In genomic region chr9:97109194-97109811, GRCh38 we compare ENCODE assay signal across 8 cellular contexts.
DNase-seq lines count a peak whose midpoint lies in the region; ATAC-seq and TF ChIP-seq lines count a peak whose summit lies in the region.

No MANE protein-coding gene starts in this region.

- H3K36me3 Mint-ChIP-seq in activated CD8-positive, alpha-beta T cell treated with anti-CD3 and anti-CD28 coated beads, Interleukin-2, amount 10 ng/mL, durations not matched to agents 7 days and 5 days (ENCODE audit: low read depth), result no peaks in the 10 kb centered on the region

- ATAC-seq in activated CD8-positive, alpha-beta T cell treated with anti-CD3 and anti-CD28 coated beads, Interleukin-2, amount 10 ng/mL, durations not matched to agents 7 days and 5 days, result no peak
- no peak for ATAC-seq in HG03432 (IDR thresholded peaks at IDR 0.05; ENCODE audit: unreplicated experiment)

- H3K27me3 Mint-ChIP-seq in activated CD8-positive, alpha-beta T cell treated with anti-CD3 and anti-CD28 coated beads, Interleukin-2, amount 10 ng/mL, durations not matched to agents 7 days and 5 days (ENCODE audit: low read depth), result peaks cover 3% of the 10 kb centered on the region

- no peak overlapping the region for H3K4me3 ChIP-seq in left ventricle myocardium inferior

- H3K4me3 Mint-ChIP-seq in activated CD8-positive, alpha-beta T cell treated with anti-CD3 and anti-CD28 coated beads, Interleukin-2, amount 10 ng/mL, durations not matched to agents 7 days and 5 days, result no peak overlapping the region

- CTCF ChIA-PET in activated CD8-positive, alpha-beta T cell treated with anti-CD3 and anti-CD28 coated beads, Interleukin-2, amount 10 ng/mL, durations not matched to agents 7 days and 5 days (lab: Charles Lee), result no interaction called here

- H3K4me1 Mint-ChIP-seq in activated CD8-positive, alpha-beta T cell treated with anti-CD3 and anti-CD28 coated beads, Interleukin-2, amount 10 ng/mL, durations not matched to agents 7 days and 5 days (ENCODE audit: low read depth), result peaks cover 3% of the 10 kb centered on the region

- H3K36me3 ChIP-seq in left ventricle myocardium inferior, result no peaks in the 10 kb centered on the region

- H3K27ac ChIP-seq in left ventricle myocardium inferior (replicated peaks), result no peak overlapping the region

- H3K27me3 ChIP-seq in left ventricle myocardium inferior (ENCODE audit: low read depth), result peaks cover 8% of the 10 kb centered on the region

- intact Hi-C loops in left ventricle myocardium inferior (cut with micrococcal nuclease), result loop anchor here (5.0 kb wide), 1 partner anchor 252 kb away; no protein-coding TSS in a partner anchor

- H3K4me1 ChIP-seq in left ventricle myocardium inferior, result no peaks in the 10 kb centered on the region

- peak; percentile 55 for DNase-seq in activated CD4-positive, alpha-beta T cell treated with anti-CD3 and anti-CD28 coated beads for 48 hours
- DNase-seq in activated CD4-positive, alpha-beta T cell treated with anti-CD3 and anti-CD28 coated beads for 4 hours, result no peak
- peak; percentile 3 for DNase-seq in NCI-H1436 treated with DMSO at 0.1 percent for 48 hours (lab: John Stamatoyannopoulos, UW)
- DNase-seq in activated CD8-positive, alpha-beta T cell treated with anti-CD3 and anti-CD28 coated beads, Interleukin-2, amount 10 ng/mL, durations not matched to agents 7 days and 5 days, result peak; percentile 54
- DNase-seq in left ventricle myocardium inferior, result no peak
- peak; percentile 16 to 17 for DNase-seq in stimulated activated CD4-positive, alpha-beta T cell treated with anti-CD3 and anti-CD28 coated beads, Interleukin-15, amount 100 ng/mL, for 48 hours (ENCODE audit: low read depth in 2 of 2)
- no peak for DNase-seq in NCI-H446 (lab: John Stamatoyannopoulos, UW)

- peak; percentile 68 for TF ChIP-seq CTCF in left ventricle myocardium inferior (IDR thresholded peaks at IDR 0.05; ENCODE audit: borderline replicate concordance)

- POLR2A ChIA-PET in activated CD8-positive, alpha-beta T cell treated with anti-CD3 and anti-CD28 coated beads, Interleukin-2, amount 10 ng/mL, durations not matched to agents 7 days and 5 days (lab: Charles Lee), result no interaction called here

- no peaks in the 10 kb centered on the region for H3K9me3 ChIP-seq in left ventricle myocardium inferior (replicated peaks)

- H3K27ac Mint-ChIP-seq in activated CD8-positive, alpha-beta T cell treated with anti-CD3 and anti-CD28 coated beads, Interleukin-2, amount 10 ng/mL, durations not matched to agents 7 days and 5 days, result no peak overlapping the region

- no peaks in the 10 kb centered on the region for H3K9me3 Mint-ChIP-seq in activated CD8-positive, alpha-beta T cell treated with anti-CD3 and anti-CD28 coated beads, Interleukin-2, amount 10 ng/mL, durations not matched to agents 7 days and 5 days (ENCODE audit: insufficient read depth)

Comparison
In these comparisons a context has a peak if more than half of its experiments do, and no peak if none do; other contexts are left out.
1. DNase-seq: peak in activated CD4-positive, alpha-beta T cell treated with anti-CD3 and anti-CD28 coated beads for 48 hours (single experiment), NCI-H1436 treated with DMSO at 0.1 percent for 48 hours (single experiment), activated CD8-positive, alpha-beta T cell treated with anti-CD3 and anti-CD28 coated beads, Interleukin-2, amount 10 ng/mL, durations not matched to agents 7 days and 5 days (single experiment) and stimulated activated CD4-positive, alpha-beta T cell treated with anti-CD3 and anti-CD28 coated beads, Interleukin-15, amount 100 ng/mL, for 48 hours (2 of 2); none in activated CD4-positive, alpha-beta T cell treated with anti-CD3 and anti-CD28 coated beads for 4 hours (0 of 2), left ventricle myocardium inferior (single experiment) and NCI-H446 (0 of 2).